In genomic region chr5:71471193-71471592, GRCh38 we compare ENCODE assay signal across 19 cellular contexts. TPM values are rescaled to one million over a fixed set of nuclear protein-coding genes. Genes with fewer than 3 reads are reported as not detected.
DNase-seq lines count a peak whose midpoint lies in the region; ATAC-seq and TF ChIP-seq lines count a peak whose summit lies in the region.
"Had no signal": no experiment of that assay in that cellular context is flagged by ENCODE, and none has a peak within 500 bp of the region (broad histone marks: within the 10 kb centered on the region; RNA-seq: fewer than 3 reads in every experiment).

No MANE protein-coding gene starts in this region.

- 64% methylated on average over 9 of the region's 9 CpGs for WGBS in SK-N-SH (ENCODE audit: low lambda C conversion rate)

- H3K36me3 ChIP-seq in SK-N-SH (replicated peaks in 1 of 2; ENCODE audit: control insufficient read depth in 1 of 2, insufficient read depth in 2 of 2, low read length in 1 of 2) (peaks cover 26 to 62% of the 10 kb centered on the region in 2 experiments), subcutaneous abdominal adipose tissue (ENCODE audit: control insufficient read depth in 5 of 5, insufficient read depth in 5 of 5, low read length in 5 of 5) (peaks cover 24 to 73% (median 36%) of the 10 kb centered on the region in 5 donors)
- H3K36me3 ChIP-seq: ovary had no signal

- H3K9me2 ChIP-seq in SK-N-SH = no peaks in the 10 kb centered on the region

- H3K27me3 ChIP-seq in SK-N-SH (ENCODE audit: insufficient read depth) = no peaks in the 10 kb centered on the region
- no peaks in the 10 kb centered on the region for H3K27me3 ChIP-seq in subcutaneous abdominal adipose tissue (ENCODE audit: control insufficient read depth in 5 of 5, insufficient read depth in 4 of 5, low read length in 5 of 5)
- H3K27me3 ChIP-seq: cardiac muscle cell, heart right ventricle, ovary, spleen had no signal

- H3K4me3 ChIP-seq in SK-N-SH (ENCODE audit: low read depth in 2 of 2, low read length in 1 of 2) (no peak overlapping the region), subcutaneous abdominal adipose tissue (ENCODE audit: low read depth in 1 of 5, low read length in 5 of 5) (no peak overlapping the region)
- H3K4me3 ChIP-seq: cardiac muscle cell, heart right ventricle, K562, mucosa of descending colon, ovary, spleen had no signal

- H3F3A ChIP-seq in SK-N-SH (replicated peaks; ENCODE audit: insufficient read depth) = peaks cover 40% of the 10 kb centered on the region

- H3K9me3 ChIP-seq in SK-N-SH (no peaks in the 10 kb centered on the region), subcutaneous abdominal adipose tissue (ENCODE audit: control insufficient read depth in 5 of 5, low read length in 5 of 5) (no peaks in the 10 kb centered on the region)
- H3K9me3 ChIP-seq: heart right ventricle, mucosa of descending colon, ovary, spleen had no signal

- H2AFZ ChIP-seq in SK-N-SH (ENCODE audit: low read depth) = no peak overlapping the region

- no peaks in the 10 kb centered on the region for H4K20me1 ChIP-seq in SK-N-SH (ENCODE audit: insufficient read depth)

- H3K27ac ChIP-seq in SK-N-SH (ENCODE audit: low read depth in 2 of 2, low read length in 1 of 2) (peak overlapping the region in 1 of 2 experiments; percentile 50; a peak in 2 of 4 replicates), subcutaneous abdominal adipose tissue (ENCODE audit: low read depth, low read length) (peak overlapping the region; percentile 53)
- H3K27ac ChIP-seq: cardiac muscle cell, heart right ventricle, ovary, spleen had no signal

- DNase-seq in SK-N-SH (no peak), amniotic epithelial cell (ENCODE audit: low read depth) (peak; percentile 73), fibroblast of peridontal ligament (ENCODE audit: extremely low read depth) (peak; percentile 65), NCI-H128 (lab: John Stamatoyannopoulos, UW; ENCODE audit: unreplicated experiment) (no peak), NCI-H187 (lab: John Stamatoyannopoulos, UW) (no peak)
- DNase-seq: activated effector memory CD4-positive, alpha-beta T cell treated with anti-CD3 and anti-CD28 coated beads, Interleukin-2, amount 50 U/mL, for 16 hours; CD4-positive, CD25-positive, alpha-beta regulatory T cell; heart right ventricle; HFFc6; mucosa of descending colon; NCI-H1105 treated with DMSO at 0.1 percent for 48 hours; ovary; spleen; stimulated activated naive CD8-positive, alpha-beta T cell treated with anti-CD3 and anti-CD28 coated beads, Interleukin-15, amount 100 ng/mL, for 72 hours had no signal

- ATAC-seq in SK-N-SH treated with all-trans-retinoic acid at 6 μM for 48 hours (no peak), GM21528 (IDR thresholded peaks at IDR 0.05; ENCODE audit: low FRiP score, unreplicated experiment) (no peak)
- ATAC-seq: heart right ventricle; K562; mucosa of descending colon; stimulated activated naive CD8-positive, alpha-beta T cell treated with anti-CD3 and anti-CD28 coated beads, Interleukin-15, amount 100 ng/mL, for 72 hours had no signal

- H3K9ac ChIP-seq in SK-N-SH = no peak overlapping the region
- H3K9ac ChIP-seq in subcutaneous abdominal adipose tissue (ENCODE audit: low read length in 5 of 5) = no peak overlapping the region

- CTCF ChIA-PET in SK-N-SH (lab: Yijun Ruan, JAX) = interaction anchor here (1.3 to 1.7 kb wide), 3 partner anchors 12 to 286 kb away, joined by 3 to 6 read pairs (median 3); no protein-coding TSS in a partner anchor

- H3K4me1 ChIP-seq in SK-N-SH (ENCODE audit: control insufficient read depth in 1 of 2, insufficient read depth in 2 of 2, low read depth in 1 of 2, low read length in 1 of 2) = peaks cover 0 to 7% of the 10 kb centered on the region in 2 experiments; a peak in 1 of 4 replicates
- no peaks in the 10 kb centered on the region for H3K4me1 ChIP-seq in subcutaneous abdominal adipose tissue (ENCODE audit: control insufficient read depth in 5 of 5, insufficient read depth in 5 of 5, low read length in 5 of 5)

- TF ChIP-seq CTCF in SK-N-SH (IDR thresholded peaks at IDR 0.05) = no peak

- peaks cover 24% of the 10 kb centered on the region; the same call in 1 of the 2 replicates for H3K79me2 ChIP-seq in SK-N-SH (ENCODE audit: insufficient read depth)

- TF ChIP-seq RAD21 in SK-N-SH (IDR thresholded peaks at IDR 0.05; ENCODE audit: low read length) = no peak

- TF ChIP-seq EP300 in SK-N-SH (IDR thresholded peaks at IDR 0.05; ENCODE audit: borderline replicate concordance in 1 of 2, low read depth in 1 of 2, low read length in 1 of 2) = no peak

- 0 out of 2 replicates have a peak overlapping the region, but pooled peaks have one; percentile 17 for H3K4me2 ChIP-seq in SK-N-SH

- POLR2A ChIA-PET in SK-N-SH (lab: Yijun Ruan, JAX) = no interaction called here

TF ChIP-seq in SK-N-SH, 30 proteins besides CTCF, POLR2A, EP300 and RAD21 (continues in another document):
- no peak for TF ChIP-seq PBX3 (IDR thresholded peaks at IDR 0.05)
- TF ChIP-seq NFIC (IDR thresholded peaks at IDR 0.05; ENCODE audit: borderline replicate concordance) = peak; percentile 51
- TF ChIP-seq MXI1 (IDR thresholded peaks at IDR 0.05; ENCODE audit: low read depth, low read length) = no peak
- TF ChIP-seq RXRA (IDR thresholded peaks at IDR 0.05; ENCODE audit: borderline replicate concordance, low read depth) = peak; percentile 81

TF ChIP-seq in SK-N-SH treated with all-trans-retinoic acid at 6 μM for 48 hours, 23 proteins besides CTCF, POLR2A, EP300 and RAD21:
- TF ChIP-seq POU6F1 (CRISPR knock-in tag; IDR thresholded peaks at IDR 0.05; ENCODE audit: borderline replicate concordance, low read depth) (no peak), ZNF70 (CRISPR knock-in tag; IDR thresholded peaks at IDR 0.05) (no peak)

RNA-seq across cellular contexts. Expression of gene BDP1, which starts 15.7 kb away (rescaled TPM):
- polyA plus RNA-seq in SK-N-SH (2012; rRNA removed) = 4.4 and 5.8 TPM in 2 replicates
- 6.2 and 7.3 TPM in 2 replicates for polyA plus RNA-seq in SK-N-SH (2012; cell fraction: cytosol; rRNA removed)
- 5.8 and 12.2 TPM in 2 replicates for polyA plus RNA-seq in SK-N-SH (2012; cell fraction: nucleus; rRNA removed)

Comparison
In these comparisons a context has a peak if more than half of its experiments do, and no peak if none do; other contexts are left out.
1. DNase-seq: peak in amniotic epithelial cell (single experiment) and fibroblast of peridontal ligament (single experiment); none in SK-N-SH (single experiment), NCI-H128 (single experiment) and NCI-H187 (0 of 2).